Comparison of ENCODE assay signal across 8 cellular contexts in the genomic region with DNA sequence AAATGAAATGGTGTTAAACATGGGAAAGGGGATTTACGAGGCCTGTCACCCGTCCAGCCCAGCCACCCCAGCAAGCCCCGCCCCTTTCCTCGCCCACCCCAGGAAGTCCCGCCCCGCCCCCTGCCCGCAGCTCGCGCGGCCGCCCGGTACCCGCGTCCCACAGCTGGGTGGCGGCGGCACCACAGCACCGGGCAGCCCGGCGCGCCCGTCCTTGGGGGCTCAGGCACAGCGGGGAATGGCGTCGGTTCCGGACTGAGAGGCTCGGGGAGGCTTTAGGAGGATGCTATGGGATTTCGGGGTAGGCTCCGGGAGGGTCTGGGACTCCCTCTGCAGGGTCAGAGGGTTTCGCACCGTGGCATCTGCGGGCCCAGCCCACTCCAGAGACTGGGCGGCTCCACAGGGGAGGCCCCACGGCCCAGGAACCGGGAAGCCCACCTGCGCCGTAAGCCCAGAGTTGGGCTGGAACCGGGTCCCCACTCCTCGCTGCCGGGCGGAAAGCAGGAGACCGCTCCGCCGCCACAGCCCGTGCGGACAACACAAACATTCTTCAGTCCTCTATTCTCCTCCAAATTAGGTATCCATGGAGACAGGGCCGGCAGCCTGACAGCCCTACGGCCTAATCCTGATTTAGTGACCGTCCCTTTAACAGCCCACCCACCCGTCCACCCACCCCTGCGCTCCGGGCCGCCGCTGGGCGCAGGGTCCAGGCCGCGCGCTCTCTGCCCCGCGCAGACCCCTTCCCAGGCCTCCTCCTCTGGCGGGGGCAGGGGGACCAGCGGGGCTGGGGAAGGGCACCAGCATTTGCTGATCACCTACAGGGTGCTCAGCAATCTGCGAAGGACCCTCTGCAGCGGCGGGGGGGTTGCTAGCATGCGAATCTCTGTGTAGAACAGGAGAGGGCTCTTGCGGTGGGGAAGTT. TPM values are rescaled to one million over a fixed set of nuclear protein-coding genes. Genes with fewer than 3 reads are reported as not detected.
A peak's percentile ranks its signal among the peaks of the same experiment; 100 is the strongest.
DNase-seq lines count a peak whose midpoint lies in the region; ATAC-seq, FAIRE-seq and TF ChIP-seq lines count a peak whose summit lies in the region.

No MANE protein-coding gene starts in this region.

- peaks cover 9% of the 10 kb centered on the region for H3K27me3 ChIP-seq in CD4-positive, CD25-positive, alpha-beta regulatory T cell (ENCODE audit: control insufficient read depth, insufficient read depth, low read length)
- H3K27me3 ChIP-seq in PC-3 (ENCODE audit: low read length) = peaks cover 31% of the 10 kb centered on the region

- no peaks in the 10 kb centered on the region for H3K9me3 Mint-ChIP-seq in CD4-positive, CD25-positive, alpha-beta regulatory T cell

- peaks cover 13% of the 10 kb centered on the region for H3K4me1 ChIP-seq in CD4-positive, CD25-positive, alpha-beta regulatory T cell (ENCODE audit: control insufficient read depth, insufficient read depth, low read length, poor library complexity, severe bottlenecking)
- H3K4me1 ChIP-seq in PC-3 (ENCODE audit: insufficient read depth, low read length) = no peaks in the 10 kb centered on the region
- H3K4me1 ChIP-seq in kidney (ENCODE audit: control insufficient read depth in 1 of 2, insufficient read depth in 1 of 2, low read depth in 1 of 2, low read length in 2 of 2) = peaks cover 8 to 23% of the 10 kb centered on the region in 2 donors

- H3K9ac ChIP-seq in PC-3 (ENCODE audit: low read length) (no peak overlapping the region), kidney (ENCODE audit: low read length in 2 of 2) (peak overlapping the region in 1 of 2 donors; percentile 71)

- in situ Hi-C loops in astrocyte of the cerebellum (cut with HindIII; ENCODE audit: low sequenced_read_pairs) = no loop called here

- no peak for FAIRE-seq in kidney (lab: Jason Lieb, UNC)

- H3K36me3 Mint-ChIP-seq in CD4-positive, CD25-positive, alpha-beta regulatory T cell = peaks cover 4% of the 10 kb centered on the region

- peak overlapping the region; percentile 71 to 86 (median 78) for H3K4me3 Mint-ChIP-seq in CD4-positive, CD25-positive, alpha-beta regulatory T cell

- no peak for TF ChIP-seq CTCF in PC-3 (conservative IDR thresholded peaks at IDR 0.05; ENCODE audit: low read depth, low read length)
- no peak for TF ChIP-seq CTCF in astrocyte of the cerebellum (IDR thresholded peaks at IDR 0.05; ENCODE audit: low read depth, low read length, missing control alignments)
- no peak for TF ChIP-seq CTCF in kidney (IDR thresholded peaks at IDR 0.05; ENCODE audit: borderline replicate concordance, extremely low read depth, insufficient read depth)

- H3K27me3 Mint-ChIP-seq in CD4-positive, CD25-positive, alpha-beta regulatory T cell = peaks cover 73% of the 10 kb centered on the region

- no peak for ATAC-seq in CD4-positive, CD25-positive, alpha-beta regulatory T cell (ENCODE audit: low read depth in 2 of 2)
- peak; percentile 49 for ATAC-seq in PC-3

- no TSS peak for BruUV-seq in PC-3 (replicated peaks; lab: Mats Ljungman, UMichigan)

- no peaks in the 10 kb centered on the region for H3K9me2 ChIP-seq in PC-3 (replicated peaks; ENCODE audit: low read length)

- H3K4me2 ChIP-seq in PC-3 (ENCODE audit: low read length) = peak overlapping the region; percentile 98

- DNase-seq in CD4-positive, CD25-positive, alpha-beta regulatory T cell = peak in 1 of 3 donors; percentile 13
- DNase-seq in PC-3 (no peak), astrocyte of the cerebellum (ENCODE audit: low read depth) (no peak), kidney (peak; percentile 91), erythroblast (lab: John Stamatoyannopoulos, UW) (no peak), NCI-H524 treated with DMSO at 0.1 percent for 48 hours (lab: John Stamatoyannopoulos, UW) (no peak), RKO (ENCODE audit: low spot score) (no peak)
- peak; percentile 39 for DNase-seq in stimulated activated CD4-positive, alpha-beta T cell treated with anti-CD3 and anti-CD28 coated beads, Interleukin-2, amount 100 ng/mL, for 4 hours (ENCODE audit: low read depth)

- H3K36me3 ChIP-seq in CD4-positive, CD25-positive, alpha-beta regulatory T cell (ENCODE audit: control insufficient read depth, insufficient read depth, low read length) = no peaks in the 10 kb centered on the region
- no peaks in the 10 kb centered on the region for H3K36me3 ChIP-seq in PC-3 (ENCODE audit: low read depth, low read length)
- H3K36me3 ChIP-seq in kidney (ENCODE audit: control insufficient read depth in 1 of 2, insufficient read depth in 2 of 2, low read length in 2 of 2) = no peaks in the 10 kb centered on the region

- H3F3A ChIP-seq in PC-3 (ENCODE audit: low read length, unreplicated experiment) = no peaks in the 10 kb centered on the region

- H3K4me3 ChIP-seq in CD4-positive, CD25-positive, alpha-beta regulatory T cell (ENCODE audit: low read depth, low read length) = no peak overlapping the region
- peak overlapping the region; percentile 76 for H3K4me3 ChIP-seq in PC-3 (ENCODE audit: low read length)
- peak overlapping the region; percentile 42 for H3K4me3 ChIP-seq in astrocyte of the cerebellum (ENCODE audit: low read depth, low read length)
- peak overlapping the region; percentile 63 to 65 for H3K4me3 ChIP-seq in kidney (ENCODE audit: low read length in 2 of 2)

- H2AFZ ChIP-seq in PC-3 (ENCODE audit: low read length) = peak overlapping the region; percentile 97

- H3K9me3 ChIP-seq in CD4-positive, CD25-positive, alpha-beta regulatory T cell (ENCODE audit: control insufficient read depth in 2 of 2, low read length in 2 of 2) = no peaks in the 10 kb centered on the region
- H3K9me3 ChIP-seq in PC-3 (ENCODE audit: low read length) (no peaks in the 10 kb centered on the region), kidney (ENCODE audit: control insufficient read depth in 1 of 2, low read length in 2 of 2) (no peaks in the 10 kb centered on the region)

- intact Hi-C loops in PC-3 (cut with micrococcal nuclease) = no loop called here
- intact Hi-C loops in kidney (cut with DNase I) = no loop called here

- H3K27ac ChIP-seq in CD4-positive, CD25-positive, alpha-beta regulatory T cell (ENCODE audit: insufficient read depth, low read length, poor library complexity, severe bottlenecking) = no peak overlapping the region
- H3K27ac ChIP-seq in PC-3 (ENCODE audit: low read length) (no peak overlapping the region), kidney (ENCODE audit: low read depth in 2 of 2, low read length in 2 of 2) (peak overlapping the region in 1 of 2 donors; percentile 51)

- no peak for TF ChIP-seq POLR2A in erythroblast (IDR thresholded peaks at IDR 0.05; ENCODE audit: low read length)

- H3K27ac Mint-ChIP-seq in CD4-positive, CD25-positive, alpha-beta regulatory T cell = peak overlapping the region in 1 of 3 donors; percentile 24

- POLR2A ChIA-PET in PC-3 (lab: Charles Lee; ENCODE audit: unreplicated experiment) = no interaction called here

- no peaks in the 10 kb centered on the region for H3K79me2 ChIP-seq in PC-3 (ENCODE audit: low read length)

- CTCF ChIA-PET in PC-3 (lab: Charles Lee) = no interaction called here

- H4K20me1 ChIP-seq in PC-3 (ENCODE audit: low read length) = no peaks in the 10 kb centered on the region

- H3K4me1 Mint-ChIP-seq in CD4-positive, CD25-positive, alpha-beta regulatory T cell = peaks cover 0 to 17% (median under 1%) of the 10 kb centered on the region in 4 donors

RNA-seq across cellular contexts. Expression of gene FIGNL2, which starts 1.3 kb away (rescaled TPM):
- 0.27 TPM for total RNA-seq in CD4-positive, CD25-positive, alpha-beta regulatory T cell
- under 1 TPM in 2 of 4 donors, not detected in 2; 0.06 to 0.10 TPM for polyA plus RNA-seq in CD4-positive, CD25-positive, alpha-beta regulatory T cell
- total RNA-seq in PC-3 (2014; rRNA removed) = not detected in 2 replicates
- total RNA-seq in kidney = 6.1 TPM
- polyA plus RNA-seq in kidney (ENCODE audit: insufficient read depth, low read depth, low replicate concordance) = 3.1 TPM

RNA-seq across cellular contexts. Expression of gene ANKRD33, which starts 40.7 kb away (rescaled TPM):
- total RNA-seq in CD4-positive, CD25-positive, alpha-beta regulatory T cell = not detected
- polyA plus RNA-seq in CD4-positive, CD25-positive, alpha-beta regulatory T cell = not detected
- not detected in 2 replicates for total RNA-seq in PC-3 (2014; rRNA removed)
- not detected for total RNA-seq in kidney
- polyA plus RNA-seq in kidney (ENCODE audit: insufficient read depth, low read depth, low replicate concordance) = not detected

Comparison
In these comparisons a context has a peak if more than half of its experiments do, and no peak if none do; other contexts are left out.
1. DNase-seq: peak in kidney (single experiment) and stimulated activated CD4-positive, alpha-beta T cell treated with anti-CD3 and anti-CD28 coated beads, Interleukin-2, amount 100 ng/mL, for 4 hours (single experiment); none in PC-3 (single experiment), astrocyte of the cerebellum (single experiment), erythroblast (0 of 2), NCI-H524 treated with DMSO at 0.1 percent for 48 hours (single experiment) and RKO (single experiment).